21 cellular contexts compared by ENCODE assay signal in genomic region chr6:106124015-106124414, GRCh38.
"Had no signal": no experiment of that assay in that cellular context is flagged by ENCODE, and none has a peak within 500 bp of the region (broad histone marks: within the 10 kb centered on the region; RNA-seq: fewer than 3 reads in every experiment).

No MANE protein-coding gene starts in this region.

- DNase-seq: activated CD4-positive, alpha-beta T cell treated with anti-CD3 and anti-CD28 coated beads for 36 hours; activated CD4-positive, alpha-beta T cell treated with anti-CD3 and anti-CD28 coated beads, Interleukin-2, amount 50 U/mL, for 4 hours; activated CD4-positive, CD25-positive, alpha-beta regulatory T cell; activated effector memory CD4-positive, alpha-beta T cell treated with Interleukin-2 at 50 U/mL for 16 hours; activated naive CD4-positive, alpha-beta T cell treated with Interleukin-2 at 50 U/mL for 16 hours; anterior cingulate cortex; effector CD8-positive, alpha-beta T cell; esophagus squamous epithelium; foreskin melanocyte; heart right ventricle; midbrain; naive thymus-derived CD4-positive, alpha-beta T cell; nucleus accumbens; posterior cingulate gyrus; right cardiac atrium; stimulated activated CD4-positive, alpha-beta T cell treated with anti-CD3 and anti-CD28 coated beads, Interleukin-2, amount 100 ng/mL, for 48 hours; stimulated activated naive CD8-positive, alpha-beta T cell treated with anti-CD3 and anti-CD28 coated beads, Interleukin-15, Interleukin-2, amounts not matched to agents 100 U/mL and 50 U/mL, for 24 hours; testis; transverse colon had no signal

- H3K36me3 ChIP-seq: esophagus squamous epithelium, heart right ventricle, transverse colon had no signal

- H3K27me3 ChIP-seq: esophagus squamous epithelium, testis, transverse colon had no signal

- H3K4me3 Mint-ChIP-seq: activated CD4-positive, alpha-beta T cell treated with anti-CD3 and anti-CD28 coated beads for 36 hours; activated naive CD8-positive, alpha-beta T cell; naive thymus-derived CD4-positive, alpha-beta T cell had no signal

- H3K4me3 ChIP-seq: esophagus squamous epithelium, heart right ventricle, testis, transverse colon had no signal

- H3K27ac ChIP-seq: epithelial cell of prostate, esophagus squamous epithelium, heart right ventricle, testis, transverse colon had no signal

- H3K4me1 ChIP-seq: testis had no signal

- H3K36me3 Mint-ChIP-seq: activated naive CD8-positive, alpha-beta T cell had no signal

- H3K27ac Mint-ChIP-seq: activated CD4-positive, alpha-beta T cell treated with anti-CD3 and anti-CD28 coated beads for 36 hours; activated naive CD8-positive, alpha-beta T cell; naive thymus-derived CD4-positive, alpha-beta T cell had no signal

- H3K9me3 ChIP-seq: esophagus squamous epithelium, heart right ventricle, testis, transverse colon had no signal
